In genomic region chr2:690799-691198, GRCh38 we compare ENCODE assay signal across 26 cellular contexts.
"Had no signal": no experiment of that assay in that cellular context is flagged by ENCODE, and none has a peak within 500 bp of the region (broad histone marks: within the 10 kb centered on the region; RNA-seq: fewer than 3 reads in every experiment).

No MANE protein-coding gene starts in this region.

- H3K27me3 ChIP-seq: colonic mucosa, hepatocyte, right atrium auricular region, stomach had no signal

- H3K9me3 ChIP-seq: colonic mucosa, gastrocnemius medialis, prostate gland, right atrium auricular region, thoracic aorta had no signal

- ATAC-seq: gastrocnemius medialis, heart left ventricle, left lobe of liver, natural killer cell had no signal

- H3K27ac Mint-ChIP-seq: dendritic cell treated with granulocyte-macrophage colony-stimulating factor and Interleukin-4, amounts not matched to agents 40 ng/mL and 50 ng/mL, for 4 days; natural killer cell had no signal

- H3K4me2 ChIP-seq: hepatocyte, smooth muscle cell had no signal

- DNase-seq: colonic mucosa; effector memory CD4-positive, alpha-beta T cell; erythroblast; foreskin fibroblast; gastrocnemius medialis; heart left ventricle; kidney; natural killer cell; stimulated activated CD4-positive, alpha-beta T cell treated with anti-CD3 and anti-CD28 coated beads, Interleukin-12 subunit alpha, Interleukin-12 subunit beta, amount 100 ng/mL, for 4 hours; stimulated activated CD4-positive, alpha-beta T cell treated with anti-CD3 and anti-CD28 coated beads, Interleukin-1b, Interleukin-23, amount 100 ng/mL, for 48 hours; stimulated activated CD4-positive, alpha-beta T cell treated with anti-CD3 and anti-CD28 coated beads, Interleukin-4, amount 100 ng/mL, for 1 hour; stimulated activated CD8-positive, alpha-beta memory T cell treated with anti-CD3 and anti-CD28 coated beads, Interleukin-4, amount 100 ng/mL, for 48 hours; stimulated activated naive CD4-positive, alpha-beta T cell treated with Interleukin-2 at 50 U/mL for 16 hours; stomach; substantia nigra; trophoblast cell had no signal

- H3K36me3 Mint-ChIP-seq: natural killer cell had no signal

- H3K4me3 Mint-ChIP-seq: dendritic cell treated with granulocyte-macrophage colony-stimulating factor and Interleukin-4, amounts not matched to agents 40 ng/mL and 50 ng/mL, for 4 days; memory B cell; natural killer cell; neural crest cell had no signal

- H2AFZ ChIP-seq: hepatocyte had no signal

- H3K79me2 ChIP-seq: hepatocyte had no signal

- H3K4me1 ChIP-seq: colonic mucosa, prostate gland had no signal

- H3K9me3 Mint-ChIP-seq: memory B cell, natural killer cell, neural crest cell had no signal

- H3K27me3 Mint-ChIP-seq: memory B cell had no signal

- H3K27ac ChIP-seq: colonic mucosa, gastrocnemius medialis, heart left ventricle, hepatocyte, prostate gland, right atrium auricular region, stomach had no signal

- H3K4me3 ChIP-seq: colonic mucosa, gastrocnemius medialis, heart left ventricle, hepatocyte, lung, prostate gland, right atrium auricular region, smooth muscle cell, stomach, thoracic aorta had no signal

- H3K36me3 ChIP-seq: colonic mucosa, gastrocnemius medialis, heart left ventricle, prostate gland, right atrium auricular region, stomach, thoracic aorta had no signal
